ENCODE assay signal across 8 cellular contexts in the genomic region with DNA sequence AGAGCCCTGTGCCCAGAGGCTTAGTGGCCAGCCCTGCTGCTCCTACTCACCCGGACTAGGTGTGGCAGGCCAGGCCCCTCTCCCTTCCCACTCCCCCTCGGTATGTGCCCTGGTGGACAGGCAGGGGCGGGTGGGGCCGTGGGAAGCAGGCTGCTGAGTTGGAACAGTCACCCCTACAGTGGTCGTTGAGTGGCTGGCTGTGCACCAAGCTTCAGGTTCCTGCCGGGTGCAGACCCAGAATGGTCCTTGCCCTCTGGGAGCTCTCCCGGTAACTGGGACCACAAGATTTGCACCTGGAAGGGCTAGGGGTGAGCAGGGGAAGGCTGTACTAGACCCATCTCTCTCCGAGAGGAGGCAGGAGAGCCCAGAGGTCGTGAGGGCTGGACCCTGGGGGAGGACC.
DNase-seq lines count a peak whose midpoint lies in the region; ATAC-seq and TF ChIP-seq lines count a peak whose summit lies in the region.

No MANE protein-coding gene starts in this region.

- peaks cover 6% of the 10 kb centered on the region for H3K36me3 ChIP-seq in CD4-positive, CD25-positive, alpha-beta regulatory T cell (ENCODE audit: control insufficient read depth, insufficient read depth, low read length)

- H3K36me3 Mint-ChIP-seq in CD4-positive, CD25-positive, alpha-beta regulatory T cell: peaks cover 34% of the 10 kb centered on the region
- H3K36me3 Mint-ChIP-seq in activated B cell treated with CpG ODN at 0.5 μM for 24 hours (ENCODE audit: low read depth): no peaks in the 10 kb centered on the region

- H3K27ac Mint-ChIP-seq in CD4-positive, CD25-positive, alpha-beta regulatory T cell: peak overlapping the region; percentile 87 to 95 (median 92)
- no peak overlapping the region for H3K27ac Mint-ChIP-seq in activated B cell treated with CpG ODN at 0.5 μM for 24 hours

- POLR2A ChIA-PET in activated B cell treated with CpG ODN at 0.5 μM for 24 hours (lab: Charles Lee): no interaction called here

- peaks cover 5% of the 10 kb centered on the region for H3K27me3 Mint-ChIP-seq in CD4-positive, CD25-positive, alpha-beta regulatory T cell
- peaks cover 13% of the 10 kb centered on the region for H3K27me3 Mint-ChIP-seq in activated B cell treated with CpG ODN at 0.5 μM for 24 hours

- H3K4me1 ChIP-seq in CD4-positive, CD25-positive, alpha-beta regulatory T cell (ENCODE audit: control insufficient read depth, insufficient read depth, low read length, poor library complexity, severe bottlenecking): peaks cover 34% of the 10 kb centered on the region

- H3K9me3 Mint-ChIP-seq in CD4-positive, CD25-positive, alpha-beta regulatory T cell: no peaks in the 10 kb centered on the region
- H3K9me3 Mint-ChIP-seq in activated B cell treated with CpG ODN at 0.5 μM for 24 hours: no peaks in the 10 kb centered on the region

- intact Hi-C loops in activated B cell treated with CpG ODN at 0.5 μM for 24 hours (cut with micrococcal nuclease): no loop called here

- peak overlapping the region; percentile 61 for H3K27ac ChIP-seq in CD4-positive, CD25-positive, alpha-beta regulatory T cell (ENCODE audit: insufficient read depth, low read length, poor library complexity, severe bottlenecking)

- CTCF ChIA-PET in activated B cell treated with CpG ODN at 0.5 μM for 24 hours (lab: Charles Lee): no interaction called here

- H3K27me3 ChIP-seq in CD4-positive, CD25-positive, alpha-beta regulatory T cell (ENCODE audit: control insufficient read depth, insufficient read depth, low read length): no peaks in the 10 kb centered on the region

- H3K9me3 ChIP-seq in CD4-positive, CD25-positive, alpha-beta regulatory T cell (ENCODE audit: control insufficient read depth in 2 of 2, low read length in 2 of 2): no peaks in the 10 kb centered on the region

- H3K4me3 ChIP-seq in CD4-positive, CD25-positive, alpha-beta regulatory T cell (ENCODE audit: low read depth, low read length): peak overlapping the region; percentile 37

- H3K4me1 Mint-ChIP-seq in CD4-positive, CD25-positive, alpha-beta regulatory T cell: peaks cover 10 to 70% (median 41%) of the 10 kb centered on the region in 4 donors
- H3K4me1 Mint-ChIP-seq in activated B cell treated with CpG ODN at 0.5 μM for 24 hours: peaks cover 37% of the 10 kb centered on the region

- no peak for TF ChIP-seq CTCF in activated B cell treated with CpG ODN at 0.5 μM for 24 hours (IDR thresholded peaks at IDR 0.05)

- peak overlapping the region in 3 of 4 donors; percentile 36 to 83 (median 78) for H3K4me3 Mint-ChIP-seq in CD4-positive, CD25-positive, alpha-beta regulatory T cell
- peak overlapping the region; percentile 38 for H3K4me3 Mint-ChIP-seq in activated B cell treated with CpG ODN at 0.5 μM for 24 hours

- DNase-seq in CD4-positive, CD25-positive, alpha-beta regulatory T cell: no peak
- no peak for DNase-seq in activated B cell treated with CpG ODN at 0.5 μM for 24 hours
- DNase-seq in myocyte (ENCODE audit: low read depth): peak; percentile 51
- DNase-seq in NCI-H2029 (lab: John Stamatoyannopoulos, UW): no peak
- DNase-seq in GDM1 (lab: John Stamatoyannopoulos, UW): no peak

- peak; percentile 3 to 15 for ATAC-seq in CD4-positive, CD25-positive, alpha-beta regulatory T cell (ENCODE audit: low read depth in 2 of 2)
- ATAC-seq in GM21825 (IDR thresholded peaks at IDR 0.05; ENCODE audit: unreplicated experiment) (peak; percentile 21), activated B cell treated with CpG ODN at 0.5 μM for 24 hours (ENCODE audit: low read depth) (no peak), GM18867 (IDR thresholded peaks at IDR 0.05; ENCODE audit: unreplicated experiment) (no peak), HG03565 (IDR thresholded peaks at IDR 0.05; ENCODE audit: unreplicated experiment) (no peak)

Comparison
In these comparisons a context has a peak if more than half of its experiments do, and no peak if none do; other contexts are left out.
1. ATAC-seq: peak in CD4-positive, CD25-positive, alpha-beta regulatory T cell (2 of 2) and GM21825 (single experiment); none in activated B cell treated with CpG ODN at 0.5 μM for 24 hours (single experiment), GM18867 (single experiment) and HG03565 (single experiment).